8 cellular contexts compared by ENCODE assay signal in genomic region chr6:27472182-27472616, GRCh38. TPM values are rescaled to one million over a fixed set of nuclear protein-coding genes. Genes with fewer than 3 reads are reported as not detected.
A peak's percentile ranks its signal among the peaks of the same experiment; 100 is the strongest.
DNase-seq lines count a peak whose midpoint lies in the region; ATAC-seq and TF ChIP-seq lines count a peak whose summit lies in the region.

No MANE protein-coding gene starts in this region.

- intact Hi-C loops in activated CD4-positive, alpha-beta memory T cell treated with anti-CD3 and anti-CD28 coated beads for 36 hours (cut with micrococcal nuclease): loop anchor here (2.0 to 10.0 kb wide), 2 partner anchors 139 to 1147 kb away; no protein-coding TSS in a partner anchor
- intact Hi-C loops in mucosa of descending colon (cut with DNase I, micrococcal nuclease): loop anchor here in 1 of 2 donors (10.0 kb wide), 1 partner anchor 287 kb away; no protein-coding TSS in a partner anchor

- no peaks in the 10 kb centered on the region for H3K9me3 Mint-ChIP-seq in activated CD4-positive, alpha-beta memory T cell treated with anti-CD3 and anti-CD28 coated beads for 36 hours
- no peaks in the 10 kb centered on the region for H3K9me3 Mint-ChIP-seq in endodermal cell

- H3K9me3 ChIP-seq in endodermal cell (ENCODE audit: control insufficient read depth, low read length) (peaks cover 5% of the 10 kb centered on the region), mucosa of descending colon (no peaks in the 10 kb centered on the region)

- 2 to 4% methylated on average over 9 to 13 of the region's 13 CpGs for WGBS in endodermal cell (ENCODE audit: insufficient coverage in 1 of 2, insufficient read length in 1 of 2), 2 experiments

- H3K27ac Mint-ChIP-seq in activated CD4-positive, alpha-beta memory T cell treated with anti-CD3 and anti-CD28 coated beads for 36 hours: peak overlapping the region; percentile 97
- peak overlapping the region; percentile 99 for H3K27ac Mint-ChIP-seq in endodermal cell

- peak overlapping the region; percentile 94 for H3K27ac ChIP-seq in endodermal cell (ENCODE audit: low read depth, low read length)

- H3K4me3 ChIP-seq in endodermal cell (ENCODE audit: low read length) (peak overlapping the region; percentile 96), mucosa of descending colon (peak overlapping the region; percentile 54)

- H3K9ac ChIP-seq in endodermal cell (ENCODE audit: extremely low read depth, low read length, poor library complexity, severe bottlenecking): peak overlapping the region; percentile 96

- H3K36me3 Mint-ChIP-seq in activated CD4-positive, alpha-beta memory T cell treated with anti-CD3 and anti-CD28 coated beads for 36 hours: peaks cover 34% of the 10 kb centered on the region
- H3K36me3 Mint-ChIP-seq in endodermal cell (ENCODE audit: low read depth): peaks cover 24% of the 10 kb centered on the region

- TF ChIP-seq CTCF in endodermal cell (conservative IDR thresholded peaks at IDR 0.05) (no peak), mucosa of descending colon (IDR thresholded peaks at IDR 0.05) (no peak)

- CTCF ChIA-PET in activated CD4-positive, alpha-beta memory T cell treated with anti-CD3 and anti-CD28 coated beads for 36 hours (lab: Charles Lee): interaction anchor here (0.9 to 2.1 kb wide), 8 partner anchors 30 to 418 kb away, joined by 3 to 8 read pairs (median 3); partner anchors contain the start of gene POM121L2

- H3K27me3 ChIP-seq in endodermal cell (ENCODE audit: control insufficient read depth, insufficient read depth, low read length, poor library complexity, severe bottlenecking): no peaks in the 10 kb centered on the region

- POLR2A ChIA-PET in activated CD4-positive, alpha-beta memory T cell treated with anti-CD3 and anti-CD28 coated beads for 36 hours (lab: Charles Lee): interaction anchor here (0.7 to 1.2 kb wide), 3 partner anchors 24 to 294 kb away, joined by 3 to 4 read pairs (median 3); partner anchors contain the start of gene ZNF391

- H3K36me3 ChIP-seq in endodermal cell (ENCODE audit: control insufficient read depth, insufficient read depth, low read length) (peaks cover 27% of the 10 kb centered on the region), mucosa of descending colon (ENCODE audit: low read depth) (no peaks in the 10 kb centered on the region)

- H3K27me3 Mint-ChIP-seq in activated CD4-positive, alpha-beta memory T cell treated with anti-CD3 and anti-CD28 coated beads for 36 hours: no peaks in the 10 kb centered on the region
- peaks cover 11% of the 10 kb centered on the region for H3K27me3 Mint-ChIP-seq in endodermal cell (ENCODE audit: insufficient read depth)

- H3K4me1 ChIP-seq in endodermal cell (ENCODE audit: control insufficient read depth, insufficient read depth, low read length) (no peaks in the 10 kb centered on the region), mucosa of descending colon (ENCODE audit: low read depth) (peaks cover 12% of the 10 kb centered on the region)

- peaks cover 45% of the 10 kb centered on the region for H3K4me1 Mint-ChIP-seq in activated CD4-positive, alpha-beta memory T cell treated with anti-CD3 and anti-CD28 coated beads for 36 hours (ENCODE audit: low read depth)
- H3K4me1 Mint-ChIP-seq in endodermal cell: peaks cover 16% of the 10 kb centered on the region

- DNase-seq in AML-193 (lab: John Stamatoyannopoulos, UW) (peak; percentile 52 to 70), NCI-H69 (lab: John Stamatoyannopoulos, UW) (peak; percentile 93), endodermal cell (no peak), mucosa of descending colon (peak in 2 of 3 donors; percentile 55 to 83)
- peak; percentile 83 for DNase-seq in activated CD4-positive, alpha-beta memory T cell treated with anti-CD3 and anti-CD28 coated beads for 36 hours
- peak; percentile 38 for DNase-seq in stimulated activated CD8-positive, alpha-beta memory T cell treated with anti-CD3 and anti-CD28 coated beads, Interleukin-4, amount 100 ng/mL, for 24 hours (ENCODE audit: low read depth)

- peak overlapping the region; percentile 86 for H3K4me3 Mint-ChIP-seq in activated CD4-positive, alpha-beta memory T cell treated with anti-CD3 and anti-CD28 coated beads for 36 hours
- H3K4me3 Mint-ChIP-seq in endodermal cell: peak overlapping the region; percentile 99

- peak; percentile 40 for ATAC-seq in GM18907 (IDR thresholded peaks at IDR 0.05; ENCODE audit: unreplicated experiment)
- peak; percentile 48 for ATAC-seq in HG03175 (IDR thresholded peaks at IDR 0.05; ENCODE audit: unreplicated experiment)
- ATAC-seq in mucosa of descending colon: peak; percentile 58

RNA-seq across cellular contexts. Expression of gene ZNF184, which starts 0.7 kb away (rescaled TPM):
- total RNA-seq in activated CD4-positive, alpha-beta memory T cell treated with anti-CD3 and anti-CD28 coated beads for 36 hours: 10 to 100 TPM; 12.2 to 12.7 TPM
- total RNA-seq in endodermal cell (10 to 100 TPM in 1 of 2 donors, 1 to 10 TPM in 1; 9.2 to 16.5 TPM), mucosa of descending colon (1 to 10 TPM; 6.0 to 7.0 (median 6.2) TPM)
- 14.4 TPM for polyA plus RNA-seq in endodermal cell (2013, experiment 1 of 2)
- 12.8 TPM for polyA plus RNA-seq in endodermal cell (2013, experiment 2 of 2)
